ENCODE assay signal across 28 cellular contexts in genomic region chr11:18754308-18754707, GRCh38. TPM values are rescaled to one million over a fixed set of nuclear protein-coding genes. Genes with fewer than 3 reads are reported as not detected.
DNase-seq lines count a peak whose midpoint lies in the region; ATAC-seq, FAIRE-seq and TF ChIP-seq lines count a peak whose summit lies in the region.
"Had no signal": no experiment of that assay in that cellular context is flagged by ENCODE, and none has a peak within 500 bp of the region (broad histone marks: within the 10 kb centered on the region; RNA-seq: fewer than 3 reads in every experiment).

No MANE protein-coding gene starts in this region.

- BruUV-seq in endothelial cell of umbilical vein (replicated peaks; lab: Mats Ljungman, UMichigan), result no TSS peak

- H3K9me2 ChIP-seq in GM23338 (ENCODE audit: insufficient read depth), result no peaks in the 10 kb centered on the region

- no peak overlapping the region for H3K27ac ChIP-seq in endothelial cell of umbilical vein (ENCODE audit: insufficient read depth, low read depth, low read length)
- no peak overlapping the region for H3K27ac ChIP-seq in vagina
- no peak overlapping the region for H3K27ac ChIP-seq in GM23338 (ENCODE audit: low read depth)
- H3K27ac ChIP-seq: breast epithelium, foreskin keratinocyte, heart right ventricle, pancreas, uterus had no signal

- H4K20me1 ChIP-seq in endothelial cell of umbilical vein (replicated peaks; ENCODE audit: control insufficient read depth, extremely low read depth, insufficient read depth, low read length) (no peaks in the 10 kb centered on the region), GM23338 (replicated peaks; ENCODE audit: insufficient read depth) (no peaks in the 10 kb centered on the region)

- peak; percentile 37 for ATAC-seq in stimulated activated memory B cell treated with anti-CD40 and anti-IgM and Interleukin-4, amounts not matched to agents 10 μg/mL and 1 μg/mL and 100 μg/mL, for 72 hours
- ATAC-seq in HG03280 (IDR thresholded peaks at IDR 0.05; ENCODE audit: unreplicated experiment), result no peak
- no peak for ATAC-seq in GM23338
- ATAC-seq: activated CD8-positive, alpha-beta memory T cell treated with anti-CD3 and anti-CD28 coated beads, Interleukin-2, amount 10 ng/mL, durations not matched to agents 7 days and 5 days; foreskin keratinocyte; heart right ventricle; left colon; pancreas; Right ventricle myocardium inferior had no signal

- H3K4me3 ChIP-seq in endothelial cell of umbilical vein (replicated peaks in 1 of 3; ENCODE audit: insufficient read depth in 1 of 3, low read depth in 1 of 3, low read length in 3 of 3) (no peak overlapping the region), vagina (no peak overlapping the region), GM23338 (no peak overlapping the region)
- H3K4me3 ChIP-seq: breast epithelium, heart right ventricle, pancreas, uterus had no signal

- no peak overlapping the region for H3K9ac ChIP-seq in endothelial cell of umbilical vein (replicated peaks; ENCODE audit: extremely low read depth, insufficient read depth, low read length)

- CTCF ChIA-PET in endothelial cell of umbilical vein (lab: Charles Lee), result interaction anchor here (1.6 kb wide), 1 partner anchor 10 kb away, joined by 5 read pairs; no protein-coding TSS in a partner anchor

- H3K36me3 Mint-ChIP-seq in stimulated activated memory B cell treated with anti-CD40 and anti-IgM and Interleukin-4, amounts not matched to agents 10 μg/mL and 1 μg/mL and 100 μg/mL, for 72 hours, result no peaks in the 10 kb centered on the region
- no peaks in the 10 kb centered on the region for H3K36me3 Mint-ChIP-seq in GM23338 (ENCODE audit: low read depth)
- H3K36me3 Mint-ChIP-seq: activated CD8-positive, alpha-beta memory T cell treated with anti-CD3 and anti-CD28 coated beads, Interleukin-2, amount 10 ng/mL, durations not matched to agents 7 days and 5 days had no signal

- intact Hi-C loops in endothelial cell of umbilical vein (cut with micrococcal nuclease), result no loop called here
- intact Hi-C loops in vagina (cut with DNase I), result no loop called here

- H3K27me3 ChIP-seq in endothelial cell of umbilical vein (ENCODE audit: control insufficient read depth in 2 of 2, insufficient read depth in 2 of 2, low read length in 2 of 2), result peaks cover 0 to 11% of the 10 kb centered on the region in 2 experiments
- H3K27me3 ChIP-seq in vagina, result no peaks in the 10 kb centered on the region
- H3K27me3 ChIP-seq in GM23338 (ENCODE audit: insufficient read depth), result no peaks in the 10 kb centered on the region
- H3K27me3 ChIP-seq: breast epithelium, foreskin keratinocyte, pancreas, uterus had no signal

- H3K4me1 ChIP-seq in endothelial cell of umbilical vein (ENCODE audit: control insufficient read depth, extremely low read depth, insufficient read depth, low read length) (peaks cover 10% of the 10 kb centered on the region), vagina (peaks cover 8% of the 10 kb centered on the region), GM23338 (ENCODE audit: insufficient read depth) (0 out of 2 replicates have a peak, but pooled peaks cover 4% of the 10 kb centered on the region)
- H3K4me1 ChIP-seq: breast epithelium, pancreas, uterus had no signal

- H3K9me3 ChIP-seq in endothelial cell of umbilical vein (replicated peaks; ENCODE audit: control insufficient read depth, insufficient read depth, low read length), result no peaks in the 10 kb centered on the region
- H3K9me3 ChIP-seq in vagina, result no peaks in the 10 kb centered on the region
- H3K9me3 ChIP-seq: breast epithelium, heart right ventricle, pancreas, uterus had no signal

- H3K9me1 ChIP-seq in endothelial cell of umbilical vein (replicated peaks; ENCODE audit: control insufficient read depth, extremely low read depth, insufficient read depth, low read length), result no peaks in the 10 kb centered on the region

- H3K9me3 Mint-ChIP-seq in stimulated activated memory B cell treated with anti-CD40 and anti-IgM and Interleukin-4, amounts not matched to agents 10 μg/mL and 1 μg/mL and 100 μg/mL, for 72 hours, result no peaks in the 10 kb centered on the region
- H3K9me3 Mint-ChIP-seq in GM23338, result no peaks in the 10 kb centered on the region
- H3K9me3 Mint-ChIP-seq: activated CD4-positive, alpha-beta T cell treated with anti-CD3 and anti-CD28 coated beads, Interleukin-2, amount 10 ng/mL, durations not matched to agents 24 days and 14 days; CD4-positive, alpha-beta T cell; neural crest cell had no signal

- DNase-seq in ELR (ENCODE audit: low read depth) (peak; percentile 53), RCC 7860 (ENCODE audit: low spot score) (peak; percentile 59), endothelial cell of umbilical vein (ENCODE audit: low read depth, low spot score) (peak; percentile 7), kidney glomerular epithelial cell (lab: John Stamatoyannopoulos, UW) (no peak), vagina (ENCODE audit: extremely low spot score in 2 of 2) (no peak), GM23338 (ENCODE audit: low spot score) (no peak)
- DNase-seq: activated CD4-positive, alpha-beta T cell treated with anti-CD3 and anti-CD28 coated beads, Interleukin-2, amount 10 ng/mL, durations not matched to agents 24 days and 14 days; activated CD8-positive, alpha-beta memory T cell treated with anti-CD3 and anti-CD28 coated beads, Interleukin-2, amount 10 ng/mL, durations not matched to agents 7 days and 5 days; activated naive CD4-positive, alpha-beta T cell treated with Interleukin-2 at 50 U/mL for 16 hours; activated T-cell treated with anti-CD3 and anti-CD28 coated beads, Interleukin-2, amount 50 U/mL, for 48 hours; CD4-positive, alpha-beta T cell; DMS 273 treated with DMSO at 0.1 percent for 48 hours; effector CD8-positive, alpha-beta T cell; foreskin keratinocyte; heart right ventricle; left colon; MV-4-11; pancreas; uterus had no signal

- TF ChIP-seq POLR2A in endothelial cell of umbilical vein (IDR thresholded peaks at IDR 0.05; ENCODE audit: low read depth, low read length) (no peak), vagina (IDR thresholded peaks at IDR 0.05) (no peak)

- TF ChIP-seq CTCF in endothelial cell of umbilical vein (IDR thresholded peaks at IDR 0.05; ENCODE audit: extremely low read depth in 1 of 2, insufficient read depth in 1 of 2, low read depth in 1 of 2, low read length in 2 of 2), result no peak
- no peak for TF ChIP-seq CTCF in vagina (IDR thresholded peaks at IDR 0.05)
- TF ChIP-seq CTCF in GM23338 (conservative IDR thresholded peaks at IDR 0.05; ENCODE audit: low read depth in 2 of 2), result no peak

- H3K27me3 Mint-ChIP-seq in stimulated activated memory B cell treated with anti-CD40 and anti-IgM and Interleukin-4, amounts not matched to agents 10 μg/mL and 1 μg/mL and 100 μg/mL, for 72 hours, result peaks cover 23% of the 10 kb centered on the region
- peaks cover 3% of the 10 kb centered on the region for H3K27me3 Mint-ChIP-seq in GM23338 (ENCODE audit: insufficient read depth, low read depth, poor library complexity)
- H3K27me3 Mint-ChIP-seq: CD4-positive, alpha-beta T cell had no signal

- H3K36me3 ChIP-seq in endothelial cell of umbilical vein (ENCODE audit: control insufficient read depth in 2 of 2, extremely low read depth in 1 of 2, insufficient read depth in 2 of 2, low read length in 2 of 2) (no peaks in the 10 kb centered on the region), vagina (no peaks in the 10 kb centered on the region), GM23338 (ENCODE audit: insufficient read depth) (no peaks in the 10 kb centered on the region)
- H3K36me3 ChIP-seq: breast epithelium, heart right ventricle, pancreas, uterus had no signal

- no peak overlapping the region for H3K4me2 ChIP-seq in endothelial cell of umbilical vein (ENCODE audit: insufficient read depth, low read length)
- no peak overlapping the region for H3K4me2 ChIP-seq in GM23338

- no peak overlapping the region for H2AFZ ChIP-seq in endothelial cell of umbilical vein (ENCODE audit: low read depth, low read length)
- H2AFZ ChIP-seq in GM23338, result no peak overlapping the region

- H3K27ac Mint-ChIP-seq in stimulated activated memory B cell treated with anti-CD40 and anti-IgM and Interleukin-4, amounts not matched to agents 10 μg/mL and 1 μg/mL and 100 μg/mL, for 72 hours, result no peak overlapping the region
- H3K27ac Mint-ChIP-seq in GM23338, result no peak overlapping the region
- H3K27ac Mint-ChIP-seq: activated CD4-positive, alpha-beta T cell treated with anti-CD3 and anti-CD28 coated beads, Interleukin-2, amount 10 ng/mL, durations not matched to agents 24 days and 14 days; activated CD8-positive, alpha-beta memory T cell treated with anti-CD3 and anti-CD28 coated beads, Interleukin-2, amount 10 ng/mL, durations not matched to agents 7 days and 5 days; CD4-positive, alpha-beta T cell had no signal

- POLR2A ChIA-PET in endothelial cell of umbilical vein (lab: Charles Lee), result no interaction called here

- H3F3A ChIP-seq in GM23338 (replicated peaks; ENCODE audit: low read depth), result no peaks in the 10 kb centered on the region

- peak; percentile 44 for FAIRE-seq in RCC 7860 (lab: Jason Lieb, UNC)
- no peak for FAIRE-seq in endothelial cell of umbilical vein (lab: Jason Lieb, UNC)
- FAIRE-seq: colon, pancreas had no signal

- no peak overlapping the region for H3K4me3 Mint-ChIP-seq in stimulated activated memory B cell treated with anti-CD40 and anti-IgM and Interleukin-4, amounts not matched to agents 10 μg/mL and 1 μg/mL and 100 μg/mL, for 72 hours
- H3K4me3 Mint-ChIP-seq in GM23338, result no peak overlapping the region
- H3K4me3 Mint-ChIP-seq: activated CD4-positive, alpha-beta T cell treated with anti-CD3 and anti-CD28 coated beads, Interleukin-2, amount 10 ng/mL, durations not matched to agents 24 days and 14 days; activated CD8-positive, alpha-beta memory T cell treated with anti-CD3 and anti-CD28 coated beads, Interleukin-2, amount 10 ng/mL, durations not matched to agents 7 days and 5 days; CD4-positive, alpha-beta T cell; neural crest cell had no signal

- H3K4me1 Mint-ChIP-seq in stimulated activated memory B cell treated with anti-CD40 and anti-IgM and Interleukin-4, amounts not matched to agents 10 μg/mL and 1 μg/mL and 100 μg/mL, for 72 hours, result no peaks in the 10 kb centered on the region
- H3K4me1 Mint-ChIP-seq in GM23338, result peaks cover 8% of the 10 kb centered on the region; the same call in 2 of the 3 replicates
- H3K4me1 Mint-ChIP-seq: activated CD4-positive, alpha-beta T cell treated with anti-CD3 and anti-CD28 coated beads, Interleukin-2, amount 10 ng/mL, durations not matched to agents 24 days and 14 days; activated CD8-positive, alpha-beta memory T cell treated with anti-CD3 and anti-CD28 coated beads, Interleukin-2, amount 10 ng/mL, durations not matched to agents 7 days and 5 days had no signal

- H3K79me2 ChIP-seq in endothelial cell of umbilical vein (ENCODE audit: control insufficient read depth, insufficient read depth, low read length), result no peaks in the 10 kb centered on the region
- H3K79me2 ChIP-seq in GM23338 (replicated peaks; ENCODE audit: insufficient read depth), result no peaks in the 10 kb centered on the region

- dilution Hi-C loops in endothelial cell of umbilical vein (cut with MboI; ENCODE audit: extremely low pct_ligation_motif_present, low sequenced_read_pairs), result no loop called here

RNA-seq across cellular contexts. Expression of gene IGSF22, which starts 28.3 kb away (rescaled TPM):
- total RNA-seq in endothelial cell of umbilical vein (not detected in 2 replicates), vagina (not detected)
- polyA plus RNA-seq in endothelial cell of umbilical vein (not detected in 2 replicates), GM23338 (2016; fragmentation: Nextera tagmentation; extraction: Ambion mirVana) (0.37 and 0.85 TPM in 2 replicates)
- 0.01 TPM in 1 of 2 replicates, not detected in the other for polyA plus RNA-seq in endothelial cell of umbilical vein (2011; cell fraction: cytosol; rRNA removed)
- polyA plus RNA-seq in endothelial cell of umbilical vein (2011; cell fraction: nucleus; rRNA removed), result 0.15 and 0.17 TPM in 2 replicates
- polyA plus RNA-seq in endothelial cell of umbilical vein (2012), result not detected in 2 replicates
- polyA minus RNA-seq in endothelial cell of umbilical vein, result not detected in 2 replicates
- polyA minus RNA-seq in endothelial cell of umbilical vein (2011; cell fraction: cytosol; rRNA and poly(A)+ RNA removed), result not detected
- polyA minus RNA-seq in endothelial cell of umbilical vein (2011; cell fraction: nucleus; rRNA and poly(A)+ RNA removed), result not detected in 2 replicates
- total RNA-seq in GM23338 (2014; rRNA removed; shearing (Covaris generic)), result not detected in 2 replicates
- total RNA-seq: activated CD4-positive, alpha-beta T cell treated with anti-CD3 and anti-CD28 coated beads, Interleukin-2, amount 10 ng/mL, durations not matched to agents 24 days and 14 days; H4; NCI-H460; OCI-LY7 had no signal

RNA-seq across cellular contexts. Expression of gene PTPN5, which starts 37.3 kb away (rescaled TPM):
- total RNA-seq in endothelial cell of umbilical vein, result not detected in 2 replicates
- not detected in 2 replicates for polyA plus RNA-seq in endothelial cell of umbilical vein
- polyA plus RNA-seq in endothelial cell of umbilical vein (2011; cell fraction: cytosol; rRNA removed), result not detected in 2 replicates
- not detected in 2 replicates for polyA plus RNA-seq in endothelial cell of umbilical vein (2011; cell fraction: nucleus; rRNA removed)
- polyA plus RNA-seq in endothelial cell of umbilical vein (2012), result not detected in 2 replicates
- not detected in 2 replicates for polyA minus RNA-seq in endothelial cell of umbilical vein
- polyA minus RNA-seq in endothelial cell of umbilical vein (2011; cell fraction: cytosol; rRNA and poly(A)+ RNA removed), result not detected
- not detected in 2 replicates for polyA minus RNA-seq in endothelial cell of umbilical vein (2011; cell fraction: nucleus; rRNA and poly(A)+ RNA removed)
- total RNA-seq in vagina, result 0.49 TPM
- 4.9 and 5.7 TPM in 2 replicates for total RNA-seq in GM23338 (2014; rRNA removed; shearing (Covaris generic))
- polyA plus RNA-seq in GM23338 (2016; fragmentation: Nextera tagmentation; extraction: Ambion mirVana), result 3.6 and 3.7 TPM in 2 replicates
- total RNA-seq: activated CD4-positive, alpha-beta T cell treated with anti-CD3 and anti-CD28 coated beads, Interleukin-2, amount 10 ng/mL, durations not matched to agents 24 days and 14 days; activated CD8-positive, alpha-beta memory T cell treated with anti-CD3 and anti-CD28 coated beads, Interleukin-2, amount 10 ng/mL, durations not matched to agents 7 days and 5 days; CD4-positive, alpha-beta T cell; foreskin keratinocyte; H4; NCI-H460; OCI-LY7 had no signal
- polyA plus RNA-seq: foreskin keratinocyte had no signal

RNA-seq across cellular contexts. Expression of gene TMEM86A, which starts 55.7 kb away (rescaled TPM):
- total RNA-seq in endothelial cell of umbilical vein (2.5 and 2.6 TPM in 2 replicates), vagina (26.8 TPM)
- polyA plus RNA-seq in endothelial cell of umbilical vein (2.1 and 3.8 TPM in 2 replicates), GM23338 (2016; fragmentation: Nextera tagmentation; extraction: Ambion mirVana) (0.91 and 0.99 TPM in 2 replicates)
- 1.2 and 1.3 TPM in 2 replicates for polyA plus RNA-seq in endothelial cell of umbilical vein (2011; cell fraction: cytosol; rRNA removed)
- 1.4 and 2.0 TPM in 2 replicates for polyA plus RNA-seq in endothelial cell of umbilical vein (2011; cell fraction: nucleus; rRNA removed)
- polyA plus RNA-seq in endothelial cell of umbilical vein (2012), result 2.2 and 3.1 TPM in 2 replicates
- polyA minus RNA-seq in endothelial cell of umbilical vein, result 4.4 and 5.8 TPM in 2 replicates
- not detected for polyA minus RNA-seq in endothelial cell of umbilical vein (2011; cell fraction: cytosol; rRNA and poly(A)+ RNA removed)
- 4.3 and 4.9 TPM in 2 replicates for polyA minus RNA-seq in endothelial cell of umbilical vein (2011; cell fraction: nucleus; rRNA and poly(A)+ RNA removed)
- 0.45 and 0.70 TPM in 2 replicates for total RNA-seq in GM23338 (2014; rRNA removed; shearing (Covaris generic))
- total RNA-seq: NCI-H460 had no signal

Comparison
In these comparisons a context has a peak if more than half of its experiments do, and no peak if none do; other contexts are left out.
1. DNase-seq: peak in ELR (single experiment), RCC 7860 (single experiment) and endothelial cell of umbilical vein (single experiment); none in kidney glomerular epithelial cell (single experiment), vagina (0 of 2) and GM23338 (single experiment).